Comparison of ENCODE assay signal across 1 cellular context in genomic region chr5:177097016-177097985, GRCh38.
TF ChIP-seq lines count a peak whose summit lies in the region.

No MANE protein-coding gene starts in this region.

TF ChIP-seq in HepG2, 621 proteins besides CTCF, POLR2A, EP300 and RAD21 (continued from another document and continues in another):
- TF ChIP-seq, protein P1, sequence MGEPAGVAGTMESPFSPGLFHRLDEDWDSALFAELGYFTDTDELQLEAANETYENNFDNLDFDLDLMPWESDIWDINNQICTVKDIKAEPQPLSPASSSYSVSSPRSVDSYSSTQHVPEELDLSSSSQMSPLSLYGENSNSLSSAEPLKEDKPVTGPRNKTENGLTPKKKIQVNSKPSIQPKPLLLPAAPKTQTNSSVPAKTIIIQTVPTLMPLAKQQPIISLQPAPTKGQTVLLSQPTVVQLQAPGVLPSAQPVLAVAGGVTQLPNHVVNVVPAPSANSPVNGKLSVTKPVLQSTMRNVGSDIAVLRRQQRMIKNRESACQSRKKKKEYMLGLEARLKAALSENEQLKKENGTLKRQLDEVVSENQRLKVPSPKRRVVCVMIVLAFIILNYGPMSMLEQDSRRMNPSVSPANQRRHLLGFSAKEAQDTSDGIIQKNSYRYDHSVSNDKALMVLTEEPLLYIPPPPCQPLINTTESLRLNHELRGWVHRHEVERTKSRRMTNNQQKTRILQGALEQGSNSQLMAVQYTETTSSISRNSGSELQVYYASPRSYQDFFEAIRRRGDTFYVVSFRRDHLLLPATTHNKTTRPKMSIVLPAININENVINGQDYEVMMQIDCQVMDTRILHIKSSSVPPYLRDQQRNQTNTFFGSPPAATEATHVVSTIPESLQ (CRISPR knock-in tag; conservative IDR thresholded peaks at IDR 0.05): no peak
- TF ChIP-seq ZNF432 (CRISPR knock-in tag; IDR thresholded peaks at IDR 0.05; ENCODE audit: borderline replicate concordance) (no peak), SP1 (IDR thresholded peaks at IDR 0.05) (no peak), SP1 (CRISPR knock-in tag; IDR thresholded peaks at IDR 0.05) (no peak), ONECUT2 (CRISPR knock-in tag; IDR thresholded peaks at IDR 0.05) (no peak), ZNF660 (CRISPR knock-in tag; IDR thresholded peaks at IDR 0.05; ENCODE audit: borderline replicate concordance, low read depth) (no peak), TARDBP (CRISPR knock-in tag; IDR thresholded peaks at IDR 0.05) (0 out of 2 replicates have a peak, but pooled peaks have one; percentile 49), BORCS8-MEF2B (CRISPR knock-in tag; IDR thresholded peaks at IDR 0.05) (peak; percentile 65; the same call in 1 of the 2 replicates), SALL1 (CRISPR knock-in tag; IDR thresholded peaks at IDR 0.05) (peak; percentile 35), ZNF572 (CRISPR knock-in tag; IDR thresholded peaks at IDR 0.05) (no peak), KAT2B (IDR thresholded peaks at IDR 0.05; ENCODE audit: borderline replicate concordance, low read depth, low read length) (no peak), TBP (CRISPR knock-in tag; IDR thresholded peaks at IDR 0.05) (no peak), ZNF543 (CRISPR knock-in tag; IDR thresholded peaks at IDR 0.05) (no peak), MBD4 (IDR thresholded peaks at IDR 0.05; ENCODE audit: borderline replicate concordance, low read length) (no peak), ZNF567 (CRISPR knock-in tag; IDR thresholded peaks at IDR 0.05; ENCODE audit: borderline replicate concordance) (no peak), SP5 (CRISPR knock-in tag; IDR thresholded peaks at IDR 0.05; ENCODE audit: borderline replicate concordance, low read depth) (no peak), NCOA5 (CRISPR knock-in tag; IDR thresholded peaks at IDR 0.05) (no peak), MED1 (CRISPR knock-in tag; IDR thresholded peaks at IDR 0.05) (peak; percentile 69), ZMYM3 (CRISPR knock-in tag; IDR thresholded peaks at IDR 0.05) (peak; percentile 40; the same call in 1 of the 2 replicates), ZNF576 (CRISPR knock-in tag; IDR thresholded peaks at IDR 0.05) (no peak), ZNF547 (CRISPR knock-in tag; IDR thresholded peaks at IDR 0.05) (peak; percentile 68; the same call in 1 of the 2 replicates), DZIP1 (CRISPR knock-in tag; IDR thresholded peaks at IDR 0.05) (no peak), DR1 (CRISPR knock-in tag; IDR thresholded peaks at IDR 0.05) (no peak), CENPBD1 (CRISPR knock-in tag; IDR thresholded peaks at IDR 0.05; ENCODE audit: borderline replicate concordance, low read depth) (no peak), TCF7 (IDR thresholded peaks at IDR 0.05; ENCODE audit: low read depth) (no peak), ZNF841 (CRISPR knock-in tag; IDR thresholded peaks at IDR 0.05; ENCODE audit: borderline replicate concordance) (no peak), ETV6 (CRISPR knock-in tag; conservative IDR thresholded peaks at IDR 0.05) (no peak), HOXD1 (CRISPR knock-in tag; IDR thresholded peaks at IDR 0.05) (no peak), ZFP36L1 (CRISPR knock-in tag; IDR thresholded peaks at IDR 0.05) (no peak), ZXDC (CRISPR knock-in tag; IDR thresholded peaks at IDR 0.05) (no peak), NCOA1 (CRISPR knock-in tag; IDR thresholded peaks at IDR 0.05) (no peak), ZNF598 (CRISPR knock-in tag; IDR thresholded peaks at IDR 0.05; ENCODE audit: borderline replicate concordance) (peak; percentile 58; the same call in 1 of the 2 replicates), HOXA3 (CRISPR knock-in tag; IDR thresholded peaks at IDR 0.05) (peak; percentile 54; the same call in 1 of the 2 replicates), NR2F1 (CRISPR knock-in tag; IDR thresholded peaks at IDR 0.05) (peak in 1 of 2 experiments; percentile 56; a peak in 1 of 4 replicates), TGIF2 (CRISPR knock-in tag; IDR thresholded peaks at IDR 0.05) (no peak), GATAD2A (CRISPR knock-in tag; IDR thresholded peaks at IDR 0.05) (peak; percentile 64), ZNF678 (CRISPR knock-in tag; IDR thresholded peaks at IDR 0.05) (no peak), PHF8 (CRISPR knock-in tag; IDR thresholded peaks at IDR 0.05) (no peak), ZNF615 (CRISPR knock-in tag; IDR thresholded peaks at IDR 0.05; ENCODE audit: borderline replicate concordance) (no peak), NFE2 (CRISPR knock-in tag; IDR thresholded peaks at IDR 0.05) (no peak), TBX2 (CRISPR knock-in tag; IDR thresholded peaks at IDR 0.05; ENCODE audit: borderline replicate concordance) (no peak; the same call in 1 of the 2 replicates), ZNF773 (CRISPR knock-in tag; IDR thresholded peaks at IDR 0.05; ENCODE audit: borderline replicate concordance) (peak; percentile 47; the same call in 1 of the 2 replicates)
- TF ChIP-seq, protein P2, sequence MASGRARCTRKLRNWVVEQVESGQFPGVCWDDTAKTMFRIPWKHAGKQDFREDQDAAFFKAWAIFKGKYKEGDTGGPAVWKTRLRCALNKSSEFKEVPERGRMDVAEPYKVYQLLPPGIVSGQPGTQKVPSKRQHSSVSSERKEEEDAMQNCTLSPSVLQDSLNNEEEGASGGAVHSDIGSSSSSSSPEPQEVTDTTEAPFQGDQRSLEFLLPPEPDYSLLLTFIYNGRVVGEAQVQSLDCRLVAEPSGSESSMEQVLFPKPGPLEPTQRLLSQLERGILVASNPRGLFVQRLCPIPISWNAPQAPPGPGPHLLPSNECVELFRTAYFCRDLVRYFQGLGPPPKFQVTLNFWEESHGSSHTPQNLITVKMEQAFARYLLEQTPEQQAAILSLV (CRISPR knock-in tag; IDR thresholded peaks at IDR 0.05; ENCODE audit: borderline replicate concordance): no peak
- TF ChIP-seq, protein P3, sequence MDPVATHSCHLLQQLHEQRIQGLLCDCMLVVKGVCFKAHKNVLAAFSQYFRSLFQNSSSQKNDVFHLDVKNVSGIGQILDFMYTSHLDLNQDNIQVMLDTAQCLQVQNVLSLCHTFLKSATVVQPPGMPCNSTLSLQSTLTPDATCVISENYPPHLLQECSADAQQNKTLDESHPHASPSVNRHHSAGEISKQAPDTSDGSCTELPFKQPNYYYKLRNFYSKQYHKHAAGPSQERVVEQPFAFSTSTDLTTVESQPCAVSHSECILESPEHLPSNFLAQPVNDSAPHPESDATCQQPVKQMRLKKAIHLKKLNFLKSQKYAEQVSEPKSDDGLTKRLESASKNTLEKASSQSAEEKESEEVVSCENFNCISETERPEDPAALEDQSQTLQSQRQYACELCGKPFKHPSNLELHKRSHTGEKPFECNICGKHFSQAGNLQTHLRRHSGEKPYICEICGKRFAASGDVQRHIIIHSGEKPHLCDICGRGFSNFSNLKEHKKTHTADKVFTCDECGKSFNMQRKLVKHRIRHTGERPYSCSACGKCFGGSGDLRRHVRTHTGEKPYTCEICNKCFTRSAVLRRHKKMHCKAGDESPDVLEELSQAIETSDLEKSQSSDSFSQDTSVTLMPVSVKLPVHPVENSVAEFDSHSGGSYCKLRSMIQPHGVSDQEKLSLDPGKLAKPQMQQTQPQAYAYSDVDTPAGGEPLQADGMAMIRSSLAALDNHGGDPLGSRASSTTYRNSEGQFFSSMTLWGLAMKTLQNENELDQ (CRISPR knock-in tag; IDR thresholded peaks at IDR 0.05; ENCODE audit: borderline replicate concordance): no peak
- TF ChIP-seq, protein P4, sequence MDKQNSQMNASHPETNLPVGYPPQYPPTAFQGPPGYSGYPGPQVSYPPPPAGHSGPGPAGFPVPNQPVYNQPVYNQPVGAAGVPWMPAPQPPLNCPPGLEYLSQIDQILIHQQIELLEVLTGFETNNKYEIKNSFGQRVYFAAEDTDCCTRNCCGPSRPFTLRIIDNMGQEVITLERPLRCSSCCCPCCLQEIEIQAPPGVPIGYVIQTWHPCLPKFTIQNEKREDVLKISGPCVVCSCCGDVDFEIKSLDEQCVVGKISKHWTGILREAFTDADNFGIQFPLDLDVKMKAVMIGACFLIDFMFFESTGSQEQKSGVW (CRISPR knock-in tag; IDR thresholded peaks at IDR 0.05; ENCODE audit: borderline replicate concordance): no peak
- TF ChIP-seq, protein P5, sequence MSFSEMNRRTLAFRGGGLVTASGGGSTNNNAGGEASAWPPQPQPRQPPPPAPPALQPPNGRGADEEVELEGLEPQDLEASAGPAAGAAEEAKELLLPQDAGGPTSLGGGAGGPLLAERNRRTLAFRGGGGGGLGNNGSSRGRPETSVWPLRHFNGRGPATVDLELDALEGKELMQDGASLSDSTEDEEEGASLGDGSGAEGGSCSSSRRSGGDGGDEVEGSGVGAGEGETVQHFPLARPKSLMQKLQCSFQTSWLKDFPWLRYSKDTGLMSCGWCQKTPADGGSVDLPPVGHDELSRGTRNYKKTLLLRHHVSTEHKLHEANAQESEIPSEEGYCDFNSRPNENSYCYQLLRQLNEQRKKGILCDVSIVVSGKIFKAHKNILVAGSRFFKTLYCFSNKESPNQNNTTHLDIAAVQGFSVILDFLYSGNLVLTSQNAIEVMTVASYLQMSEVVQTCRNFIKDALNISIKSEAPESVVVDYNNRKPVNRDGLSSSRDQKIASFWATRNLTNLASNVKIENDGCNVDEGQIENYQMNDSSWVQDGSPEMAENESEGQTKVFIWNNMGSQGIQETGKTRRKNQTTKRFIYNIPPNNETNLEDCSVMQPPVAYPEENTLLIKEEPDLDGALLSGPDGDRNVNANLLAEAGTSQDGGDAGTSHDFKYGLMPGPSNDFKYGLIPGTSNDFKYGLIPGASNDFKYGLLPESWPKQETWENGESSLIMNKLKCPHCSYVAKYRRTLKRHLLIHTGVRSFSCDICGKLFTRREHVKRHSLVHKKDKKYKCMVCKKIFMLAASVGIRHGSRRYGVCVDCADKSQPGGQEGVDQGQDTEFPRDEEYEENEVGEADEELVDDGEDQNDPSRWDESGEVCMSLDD (CRISPR knock-in tag; IDR thresholded peaks at IDR 0.05; ENCODE audit: borderline replicate concordance): peak; percentile 92
- TF ChIP-seq, protein P6, sequence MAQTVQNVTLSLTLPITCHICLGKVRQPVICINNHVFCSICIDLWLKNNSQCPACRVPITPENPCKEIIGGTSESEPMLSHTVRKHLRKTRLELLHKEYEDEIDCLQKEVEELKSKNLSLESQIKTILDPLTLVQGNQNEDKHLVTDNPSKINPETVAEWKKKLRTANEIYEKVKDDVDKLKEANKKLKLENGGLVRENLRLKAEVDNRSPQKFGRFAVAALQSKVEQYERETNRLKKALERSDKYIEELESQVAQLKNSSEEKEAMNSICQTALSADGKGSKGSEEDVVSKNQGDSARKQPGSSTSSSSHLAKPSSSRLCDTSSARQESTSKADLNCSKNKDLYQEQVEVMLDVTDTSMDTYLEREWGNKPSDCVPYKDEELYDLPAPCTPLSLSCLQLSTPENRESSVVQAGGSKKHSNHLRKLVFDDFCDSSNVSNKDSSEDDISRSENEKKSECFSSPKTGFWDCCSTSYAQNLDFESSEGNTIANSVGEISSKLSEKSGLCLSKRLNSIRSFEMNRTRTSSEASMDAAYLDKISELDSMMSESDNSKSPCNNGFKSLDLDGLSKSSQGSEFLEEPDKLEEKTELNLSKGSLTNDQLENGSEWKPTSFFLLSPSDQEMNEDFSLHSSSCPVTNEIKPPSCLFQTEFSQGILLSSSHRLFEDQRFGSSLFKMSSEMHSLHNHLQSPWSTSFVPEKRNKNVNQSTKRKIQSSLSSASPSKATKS (CRISPR knock-in tag; IDR thresholded peaks at IDR 0.05): no peak
